17 cellular contexts compared by ENCODE assay signal in genomic region chr1:159909381-159909780, GRCh38. TPM values are rescaled to one million over a fixed set of nuclear protein-coding genes. Genes with fewer than 3 reads are reported as not detected.
A peak's percentile ranks its signal among the peaks of the same experiment; 100 is the strongest.
DNase-seq lines count a peak whose midpoint lies in the region; ATAC-seq, FAIRE-seq and TF ChIP-seq lines count a peak whose summit lies in the region.
"Had no signal": no experiment of that assay in that cellular context is flagged by ENCODE, and none has a peak within 500 bp of the region (broad histone marks: within the 10 kb centered on the region; RNA-seq: fewer than 3 reads in every experiment).

No MANE protein-coding gene starts in this region.

- in situ Hi-C loops in KBM-7 (cut with MboI; ENCODE audit: low pct_unique_long_range_greater_than_20kb, low sequenced_read_pairs), result no loop called here

- H3K36me3 ChIP-seq in RWPE2 (ENCODE audit: low read depth), result no peaks in the 10 kb centered on the region
- no peaks in the 10 kb centered on the region for H3K36me3 ChIP-seq in left lung
- H3K36me3 ChIP-seq in stomach, result no peaks in the 10 kb centered on the region
- H3K36me3 ChIP-seq: transverse colon had no signal

- H3K27ac ChIP-seq in RWPE2 (ENCODE audit: poor library complexity, severe bottlenecking), result peak overlapping the region; percentile 69
- peak overlapping the region; percentile 9 to 89 for H3K27ac ChIP-seq in left lung
- H3K27ac ChIP-seq in stomach, result peak overlapping the region; percentile 67 to 99 (median 76)

- no peak overlapping the region for H3K4me3 Mint-ChIP-seq in activated CD4-positive, alpha-beta T cell treated with anti-CD3 and anti-CD28 coated beads, Interleukin-2, amount 10 ng/mL, durations not matched to agents 24 days and 14 days
- H3K4me3 Mint-ChIP-seq in activated CD4-positive, alpha-beta T cell treated with anti-CD3 and anti-CD28 coated beads, Interleukin-2, amount 10 ng/mL, durations not matched to agents 7 days and 5 days, result no peak overlapping the region

- peak overlapping the region; percentile 29 for H3K27ac Mint-ChIP-seq in activated CD4-positive, alpha-beta T cell treated with anti-CD3 and anti-CD28 coated beads, Interleukin-2, amount 10 ng/mL, durations not matched to agents 24 days and 14 days
- no peak overlapping the region for H3K27ac Mint-ChIP-seq in activated CD4-positive, alpha-beta T cell treated with anti-CD3 and anti-CD28 coated beads, Interleukin-2, amount 10 ng/mL, durations not matched to agents 7 days and 5 days

- no peaks in the 10 kb centered on the region for H3K9me3 Mint-ChIP-seq in activated CD4-positive, alpha-beta T cell treated with anti-CD3 and anti-CD28 coated beads, Interleukin-2, amount 10 ng/mL, durations not matched to agents 24 days and 14 days
- no peaks in the 10 kb centered on the region for H3K9me3 Mint-ChIP-seq in activated CD4-positive, alpha-beta T cell treated with anti-CD3 and anti-CD28 coated beads, Interleukin-2, amount 10 ng/mL, durations not matched to agents 7 days and 5 days

- no peaks in the 10 kb centered on the region for H3K27me3 Mint-ChIP-seq in activated CD4-positive, alpha-beta T cell treated with anti-CD3 and anti-CD28 coated beads, Interleukin-2, amount 10 ng/mL, durations not matched to agents 24 days and 14 days
- H3K27me3 Mint-ChIP-seq in activated CD4-positive, alpha-beta T cell treated with anti-CD3 and anti-CD28 coated beads, Interleukin-2, amount 10 ng/mL, durations not matched to agents 7 days and 5 days, result no peaks in the 10 kb centered on the region

- no peak for FAIRE-seq in HTR-8/SVneo (lab: Jason Lieb, UNC)
- FAIRE-seq: A204.1, GM19239, kidney had no signal

- no peaks in the 10 kb centered on the region for H3K27me3 ChIP-seq in RWPE2 (ENCODE audit: insufficient read depth, poor library complexity, severe bottlenecking)
- H3K27me3 ChIP-seq in left lung, result no peaks in the 10 kb centered on the region
- no peaks in the 10 kb centered on the region for H3K27me3 ChIP-seq in stomach
- H3K27me3 ChIP-seq: transverse colon had no signal

- peaks cover 30% of the 10 kb centered on the region for H3K4me1 ChIP-seq in RWPE2 (ENCODE audit: insufficient read depth, poor library complexity, severe bottlenecking)
- peaks cover 20 to 51% of the 10 kb centered on the region in 2 donors for H3K4me1 ChIP-seq in left lung
- H3K4me1 ChIP-seq in stomach, result peaks cover 36 to 64% (median 47%) of the 10 kb centered on the region in 4 donors

- no peak for ATAC-seq in RWPE2 (ENCODE audit: low read depth)
- peak; percentile 2 for ATAC-seq in left lung
- ATAC-seq: esophagus mucosa had no signal

- TF ChIP-seq CTCF in RWPE2 (IDR thresholded peaks at IDR 0.05; ENCODE audit: poor library complexity, severe bottlenecking), result no peak
- no peak for TF ChIP-seq CTCF in left lung (IDR thresholded peaks at IDR 0.05)
- TF ChIP-seq CTCF in stomach (IDR thresholded peaks at IDR 0.05), result no peak

- POLR2A ChIA-PET in activated CD4-positive, alpha-beta T cell treated with anti-CD3 and anti-CD28 coated beads, Interleukin-2, amount 10 ng/mL, durations not matched to agents 7 days and 5 days (lab: Charles Lee), result no interaction called here

- H3K36me3 Mint-ChIP-seq in activated CD4-positive, alpha-beta T cell treated with anti-CD3 and anti-CD28 coated beads, Interleukin-2, amount 10 ng/mL, durations not matched to agents 24 days and 14 days (ENCODE audit: low read depth), result peaks cover 7% of the 10 kb centered on the region
- peaks cover 12% of the 10 kb centered on the region for H3K36me3 Mint-ChIP-seq in activated CD4-positive, alpha-beta T cell treated with anti-CD3 and anti-CD28 coated beads, Interleukin-2, amount 10 ng/mL, durations not matched to agents 7 days and 5 days (ENCODE audit: low read depth)

- H3K9me3 ChIP-seq in RWPE2 (ENCODE audit: severe bottlenecking), result no peaks in the 10 kb centered on the region
- no peaks in the 10 kb centered on the region for H3K9me3 ChIP-seq in left lung
- no peaks in the 10 kb centered on the region for H3K9me3 ChIP-seq in stomach
- H3K9me3 ChIP-seq: transverse colon had no signal

- no peak for TF ChIP-seq EP300 in stomach (IDR thresholded peaks at IDR 0.05)

- intact Hi-C loops in activated CD4-positive, alpha-beta T cell treated with anti-CD3 and anti-CD28 coated beads, Interleukin-2, amount 10 ng/mL, durations not matched to agents 24 days and 14 days (cut with micrococcal nuclease), result no loop called here
- intact Hi-C loops in left lung (cut with DNase I), result no loop called here
- intact Hi-C loops in stomach (cut with DNase I; ENCODE audit: low total_unique reads), result no loop called here

- no peak for DNase-seq in activated CD4-positive, alpha-beta T cell treated with anti-CD3 and anti-CD28 coated beads, Interleukin-2, amount 10 ng/mL, durations not matched to agents 24 days and 14 days
- DNase-seq in activated CD4-positive, alpha-beta T cell treated with anti-CD3 and anti-CD28 coated beads, Interleukin-2, amount 10 ng/mL, durations not matched to agents 7 days and 5 days, result no peak
- DNase-seq in RWPE2 (ENCODE audit: low spot score), result no peak
- no peak for DNase-seq in left lung
- no peak for DNase-seq in stomach
- DNase-seq in SHP77 (lab: John Stamatoyannopoulos, UW), result no peak
- no peak for DNase-seq in KBM-7
- no peak for DNase-seq in HTR-8/SVneo (ENCODE audit: insufficient read length, low spot score)
- DNase-seq: glutamatergic neuron, kidney, NCI-H1105 treated with DMSO at 0.1 percent for 48 hours, transverse colon had no signal

- H3K4me3 ChIP-seq in RWPE2 (ENCODE audit: severe bottlenecking) (no peak overlapping the region), left lung (no peak overlapping the region), stomach (no peak overlapping the region)
- H3K4me3 ChIP-seq: transverse colon had no signal

- CTCF ChIA-PET in activated CD4-positive, alpha-beta T cell treated with anti-CD3 and anti-CD28 coated beads, Interleukin-2, amount 10 ng/mL, durations not matched to agents 7 days and 5 days (lab: Charles Lee), result no interaction called here

- H3K4me1 Mint-ChIP-seq in activated CD4-positive, alpha-beta T cell treated with anti-CD3 and anti-CD28 coated beads, Interleukin-2, amount 10 ng/mL, durations not matched to agents 24 days and 14 days, result peaks cover 50% of the 10 kb centered on the region
- H3K4me1 Mint-ChIP-seq in activated CD4-positive, alpha-beta T cell treated with anti-CD3 and anti-CD28 coated beads, Interleukin-2, amount 10 ng/mL, durations not matched to agents 7 days and 5 days, result peaks cover 66% of the 10 kb centered on the region

- no peak for TF ChIP-seq POLR2A in stomach (IDR thresholded peaks at IDR 0.05)

RNA-seq across cellular contexts. Expression of gene CFAP45, which starts 9.4 kb away (rescaled TPM):
- 1.5 TPM in 2 replicates for total RNA-seq in activated CD4-positive, alpha-beta T cell treated with anti-CD3 and anti-CD28 coated beads, Interleukin-2, amount 10 ng/mL, durations not matched to agents 24 days and 14 days
- under 1 TPM; 0.25 to 0.37 TPM for total RNA-seq in activated CD4-positive, alpha-beta T cell treated with anti-CD3 and anti-CD28 coated beads, Interleukin-2, amount 10 ng/mL, durations not matched to agents 7 days and 5 days
- total RNA-seq in left lung, result 1 to 10 TPM; 1.1 to 4.7 TPM
- 1 to 10 TPM in 1 of 5 donors, under 1 TPM in 1, not detected in 3; 0.73 to 1.0 TPM for total RNA-seq in stomach
- under 1 TPM in 2 of 3 donors, not detected in 1; 0.30 to 0.31 TPM for polyA plus RNA-seq in stomach

RNA-seq across cellular contexts. Expression of gene TAGLN2, which starts 15.9 kb away (rescaled TPM):
- 488 and 517 TPM in 2 replicates for total RNA-seq in activated CD4-positive, alpha-beta T cell treated with anti-CD3 and anti-CD28 coated beads, Interleukin-2, amount 10 ng/mL, durations not matched to agents 24 days and 14 days
- total RNA-seq in activated CD4-positive, alpha-beta T cell treated with anti-CD3 and anti-CD28 coated beads, Interleukin-2, amount 10 ng/mL, durations not matched to agents 7 days and 5 days, result 100 to 1,000 TPM; 429 to 461 TPM
- total RNA-seq in left lung (100 to 1,000 TPM; 565 to 617 TPM), stomach (100 to 1,000 TPM in 4 of 5 donors, 10 to 100 TPM in 1; 49.0 to 445 (median 239) TPM)
- polyA plus RNA-seq in stomach, result 1,000 to 10,000 TPM in 1 of 3 donors, 100 to 1,000 TPM in 2; 306 to 1,290 (median 583) TPM

RNA-seq across cellular contexts. Expression of gene IGSF9, which starts 36.0 kb away (rescaled TPM):
- total RNA-seq in activated CD4-positive, alpha-beta T cell treated with anti-CD3 and anti-CD28 coated beads, Interleukin-2, amount 10 ng/mL, durations not matched to agents 24 days and 14 days, result not detected in 2 replicates
- total RNA-seq in activated CD4-positive, alpha-beta T cell treated with anti-CD3 and anti-CD28 coated beads, Interleukin-2, amount 10 ng/mL, durations not matched to agents 7 days and 5 days, result not detected
- 1 to 10 TPM; 2.8 to 3.0 TPM for total RNA-seq in left lung
- 10 to 100 TPM in 3 of 5 donors, 1 to 10 TPM in 2; 4.9 to 36.2 (median 15.6) TPM for total RNA-seq in stomach
- 1 to 10 TPM; 2.0 to 8.2 (median 7.3) TPM for polyA plus RNA-seq in stomach
- total RNA-seq: SK-MEL-5 had no signal

RNA-seq across cellular contexts. Expression of gene SLAMF9, which starts 44.7 kb away (rescaled TPM):
- not detected in 2 replicates for total RNA-seq in activated CD4-positive, alpha-beta T cell treated with anti-CD3 and anti-CD28 coated beads, Interleukin-2, amount 10 ng/mL, durations not matched to agents 24 days and 14 days
- total RNA-seq in activated CD4-positive, alpha-beta T cell treated with anti-CD3 and anti-CD28 coated beads, Interleukin-2, amount 10 ng/mL, durations not matched to agents 7 days and 5 days, result not detected
- not detected for total RNA-seq in left lung
- total RNA-seq in stomach, result not detected
- under 1 TPM in 1 of 3 donors, not detected in 2; 0.87 TPM for polyA plus RNA-seq in stomach
- total RNA-seq: cerebellum, kidney had no signal

RNA-seq across cellular contexts. Expression of gene VSIG8, which starts 46.9 kb away (rescaled TPM):
- not detected in 2 replicates for total RNA-seq in activated CD4-positive, alpha-beta T cell treated with anti-CD3 and anti-CD28 coated beads, Interleukin-2, amount 10 ng/mL, durations not matched to agents 24 days and 14 days
- total RNA-seq in activated CD4-positive, alpha-beta T cell treated with anti-CD3 and anti-CD28 coated beads, Interleukin-2, amount 10 ng/mL, durations not matched to agents 7 days and 5 days, result not detected
- total RNA-seq in left lung, result not detected
- 1 to 10 TPM in 1 of 5 donors, not detected in 4; 2.5 TPM for total RNA-seq in stomach
- polyA plus RNA-seq in stomach, result under 1 TPM in 1 of 3 donors, not detected in 2; 0.30 TPM
- total RNA-seq: kidney, SK-MEL-5, transverse colon had no signal
